12 cellular contexts compared by ENCODE assay signal in the genomic region with DNA sequence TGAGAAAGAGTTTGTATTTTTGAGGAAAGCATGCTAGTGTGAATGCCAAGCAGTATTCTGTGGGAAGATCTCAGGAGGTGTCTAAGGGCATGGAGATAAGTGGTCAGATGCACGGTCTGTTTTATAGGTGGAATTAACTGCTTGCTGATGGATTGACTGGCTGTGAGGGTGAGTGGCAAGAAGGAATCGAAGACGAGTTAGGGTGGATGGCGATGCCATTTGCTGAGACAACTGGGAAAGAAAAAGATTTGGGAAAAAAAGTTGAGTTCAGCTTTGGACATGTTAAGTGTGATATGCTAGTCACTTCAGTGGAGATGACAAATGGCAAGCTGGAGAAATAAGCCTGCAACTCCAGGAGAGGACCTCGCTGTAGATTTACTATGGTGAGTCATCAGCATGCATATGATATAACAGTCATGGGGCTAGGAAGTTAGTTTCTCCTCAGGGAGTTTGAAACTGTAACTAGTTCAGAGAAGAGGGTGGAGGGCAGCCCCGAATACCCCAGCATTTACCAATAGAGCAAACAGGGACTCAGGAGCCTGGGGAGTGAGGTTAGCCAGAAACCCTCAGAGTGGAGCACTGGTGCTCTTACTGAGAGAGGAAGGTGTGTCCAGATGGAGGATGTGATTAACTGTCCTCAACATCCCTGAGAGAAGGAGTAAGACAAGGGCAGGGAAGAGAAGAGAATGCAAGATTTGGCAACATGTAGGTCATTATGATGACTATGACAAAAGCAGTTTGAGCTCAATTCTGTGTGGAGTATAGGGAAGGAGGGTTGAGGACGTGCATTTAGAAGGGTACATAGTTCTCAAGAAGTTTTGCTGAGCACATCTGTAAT. TPM values are rescaled to one million over a fixed set of nuclear protein-coding genes. Genes with fewer than 3 reads are reported as not detected.
A peak's percentile ranks its signal among the peaks of the same experiment; 100 is the strongest.
DNase-seq lines count a peak whose midpoint lies in the region; ATAC-seq and TF ChIP-seq lines count a peak whose summit lies in the region.
"Had no signal": no experiment of that assay in that cellular context is flagged by ENCODE, and none has a peak within 500 bp of the region (broad histone marks: within the 10 kb centered on the region; RNA-seq: fewer than 3 reads in every experiment).

No MANE protein-coding gene starts in this region.

- H3K4me3 Mint-ChIP-seq in stimulated activated memory B cell treated with anti-CD40 and anti-IgM and Interleukin-4, amounts not matched to agents 10 μg/mL and 1 μg/mL and 100 μg/mL, for 72 hours = no peak overlapping the region

- peaks cover 8% of the 10 kb centered on the region for H3K4me1 ChIP-seq in foreskin keratinocyte

- no peak overlapping the region for H3K27ac Mint-ChIP-seq in stimulated activated memory B cell treated with anti-CD40 and anti-IgM and Interleukin-4, amounts not matched to agents 10 μg/mL and 1 μg/mL and 100 μg/mL, for 72 hours

- no peaks in the 10 kb centered on the region for H3K27me3 ChIP-seq in foreskin keratinocyte

- H3K4me1 Mint-ChIP-seq in stimulated activated memory B cell treated with anti-CD40 and anti-IgM and Interleukin-4, amounts not matched to agents 10 μg/mL and 1 μg/mL and 100 μg/mL, for 72 hours = peaks cover 28% of the 10 kb centered on the region

- peak overlapping the region; percentile 19 for H3K27ac ChIP-seq in foreskin keratinocyte

- DNase-seq in AG08396 (ENCODE audit: low spot score) (peak; percentile 50), H4 (ENCODE audit: low spot score) (peak; percentile 28), SIG-M5 treated with dmso at 0.1 percent for 504 hours (lab: John Stamatoyannopoulos, UW; ENCODE audit: unreplicated experiment) (peak; percentile 82), foreskin keratinocyte (peak in 1 of 2 donors; percentile 64), C1 segment of cervical spinal cord (lab: John Stamatoyannopoulos, UW) (no peak)
- DNase-seq: central memory CD4-positive, alpha-beta T cell; DMS79; head of caudate nucleus; SW 1271 had no signal

- H3K27me3 Mint-ChIP-seq in stimulated activated memory B cell treated with anti-CD40 and anti-IgM and Interleukin-4, amounts not matched to agents 10 μg/mL and 1 μg/mL and 100 μg/mL, for 72 hours = no peaks in the 10 kb centered on the region

- no peaks in the 10 kb centered on the region for H3K36me3 Mint-ChIP-seq in stimulated activated memory B cell treated with anti-CD40 and anti-IgM and Interleukin-4, amounts not matched to agents 10 μg/mL and 1 μg/mL and 100 μg/mL, for 72 hours

- no peaks in the 10 kb centered on the region for H3K9me3 Mint-ChIP-seq in stimulated activated memory B cell treated with anti-CD40 and anti-IgM and Interleukin-4, amounts not matched to agents 10 μg/mL and 1 μg/mL and 100 μg/mL, for 72 hours

- peak; percentile 8 for ATAC-seq in foreskin keratinocyte
- no peak for ATAC-seq in GM18861 (IDR thresholded peaks at IDR 0.05; ENCODE audit: unreplicated experiment)
- no peak for ATAC-seq in stimulated activated memory B cell treated with anti-CD40 and anti-IgM and Interleukin-4, amounts not matched to agents 10 μg/mL and 1 μg/mL and 100 μg/mL, for 72 hours
- no peak for ATAC-seq in GM19328 (IDR thresholded peaks at IDR 0.05; ENCODE audit: unreplicated experiment)

- no peak for TF ChIP-seq CTCF in foreskin keratinocyte (conservative IDR thresholded peaks at IDR 0.05)

RNA-seq across cellular contexts. Expression of a gene that starts 2.0 kb away (rescaled TPM):
- total RNA-seq in H4 (2014; rRNA removed; shearing (Covaris generic)) = 4.3 and 6.0 TPM in 2 replicates
- 16.1 and 24.9 TPM in 2 replicates for total RNA-seq in foreskin keratinocyte
- 4.5 and 7.7 TPM in 2 replicates for polyA plus RNA-seq in foreskin keratinocyte

Comparison
In these comparisons a context has a peak if more than half of its experiments do, and no peak if none do; other contexts are left out.
1. DNase-seq: peak in AG08396 (single experiment), H4 (single experiment) and SIG-M5 treated with dmso at 0.1 percent for 504 hours (single experiment); none in C1 segment of cervical spinal cord (0 of 14).